32 cellular contexts compared by ENCODE assay signal in genomic region chr2:114940785-114941458, GRCh38.
"Had no signal": no experiment of that assay in that cellular context is flagged by ENCODE, and none has a peak within 500 bp of the region (broad histone marks: within the 10 kb centered on the region; RNA-seq: fewer than 3 reads in every experiment).

No MANE protein-coding gene starts in this region.

- FAIRE-seq: urothelium cell line had no signal

- H3K4me3 Mint-ChIP-seq: activated CD4-positive, alpha-beta memory T cell treated with anti-CD3 and anti-CD28 coated beads, Interleukin-2, amount 10 ng/mL, durations not matched to agents 7 days and 5 days; activated CD4-positive, alpha-beta T cell treated with anti-CD3 and anti-CD28 coated beads, Interleukin-2, amount 10 ng/mL, durations not matched to agents 24 days and 14 days; activated naive CD4-positive, alpha-beta T cell treated with anti-CD3 and anti-CD28 coated beads, Interleukin-2, amount 10 ng/mL, durations not matched to agents 7 days and 5 days; activated naive CD8-positive, alpha-beta T cell treated with anti-CD3 and anti-CD28 coated beads, Interleukin-2, amount 10 ng/mL, durations not matched to agents 7 days and 5 days; activated T-cell treated with anti-CD3 and anti-CD28 coated beads, Interleukin-2, amount 50 U/mL, for 24 hours; brain; effector memory CD8-positive, alpha-beta T cell; natural killer cell treated with Interleukin-12 subunit alpha and Interleukin-12 subunit beta and Interleukin-15 and Interleukin-18, amount 100 ng/mL, for 72 hours; T-helper 1 cell treated with Interleukin-12 subunit alpha and Interleukin-12 subunit beta and Interleukin-4 antibody, amounts not matched to agents 30 μg/mL and 1 μg/mL, for 36 hours had no signal

- H3K9me3 Mint-ChIP-seq: activated CD4-positive, alpha-beta memory T cell treated with anti-CD3 and anti-CD28 coated beads, Interleukin-2, amount 10 ng/mL, durations not matched to agents 7 days and 5 days; activated CD4-positive, alpha-beta T cell treated with anti-CD3 and anti-CD28 coated beads, Interleukin-2, amount 10 ng/mL, durations not matched to agents 24 days and 14 days; activated naive CD8-positive, alpha-beta T cell treated with anti-CD3 and anti-CD28 coated beads, Interleukin-2, amount 10 ng/mL, durations not matched to agents 7 days and 5 days; T-helper 1 cell treated with Interleukin-12 subunit alpha and Interleukin-12 subunit beta and Interleukin-4 antibody, amounts not matched to agents 30 μg/mL and 1 μg/mL, for 36 hours had no signal

- H3K27me3 Mint-ChIP-seq: activated CD4-positive, alpha-beta memory T cell treated with anti-CD3 and anti-CD28 coated beads, Interleukin-2, amount 10 ng/mL, durations not matched to agents 7 days and 5 days; activated CD4-positive, alpha-beta T cell treated with anti-CD3 and anti-CD28 coated beads, Interleukin-2, amount 10 ng/mL, durations not matched to agents 24 days and 14 days; activated naive CD4-positive, alpha-beta T cell treated with anti-CD3 and anti-CD28 coated beads, Interleukin-2, amount 10 ng/mL, durations not matched to agents 7 days and 5 days; activated naive CD8-positive, alpha-beta T cell treated with anti-CD3 and anti-CD28 coated beads, Interleukin-2, amount 10 ng/mL, durations not matched to agents 7 days and 5 days; activated T-cell treated with anti-CD3 and anti-CD28 coated beads, Interleukin-2, amount 50 U/mL, for 24 hours; brain; effector memory CD8-positive, alpha-beta T cell; natural killer cell treated with Interleukin-12 subunit alpha and Interleukin-12 subunit beta and Interleukin-15 and Interleukin-18, amount 100 ng/mL, for 72 hours had no signal

- H3K4me1 Mint-ChIP-seq: activated CD4-positive, alpha-beta memory T cell treated with anti-CD3 and anti-CD28 coated beads, Interleukin-2, amount 10 ng/mL, durations not matched to agents 7 days and 5 days; activated CD4-positive, alpha-beta T cell treated with anti-CD3 and anti-CD28 coated beads, Interleukin-2, amount 10 ng/mL, durations not matched to agents 24 days and 14 days; activated naive CD4-positive, alpha-beta T cell treated with anti-CD3 and anti-CD28 coated beads, Interleukin-2, amount 10 ng/mL, durations not matched to agents 7 days and 5 days; activated naive CD8-positive, alpha-beta T cell treated with anti-CD3 and anti-CD28 coated beads, Interleukin-2, amount 10 ng/mL, durations not matched to agents 7 days and 5 days had no signal

- H3K36me3 Mint-ChIP-seq: activated naive CD4-positive, alpha-beta T cell treated with anti-CD3 and anti-CD28 coated beads, Interleukin-2, amount 10 ng/mL, durations not matched to agents 7 days and 5 days; activated naive CD8-positive, alpha-beta T cell treated with anti-CD3 and anti-CD28 coated beads, Interleukin-2, amount 10 ng/mL, durations not matched to agents 7 days and 5 days; brain; natural killer cell treated with Interleukin-12 subunit alpha and Interleukin-12 subunit beta and Interleukin-15 and Interleukin-18, amount 100 ng/mL, for 72 hours had no signal

- ATAC-seq: effector memory CD8-positive, alpha-beta T cell; heart right ventricle; left lung; lower lobe of right lung; mucosa of descending colon; natural killer cell treated with Interleukin-12 subunit alpha and Interleukin-12 subunit beta and Interleukin-15 and Interleukin-18, amount 100 ng/mL, for 72 hours; psoas muscle; right cardiac atrium had no signal

- H3K27ac ChIP-seq: ascending aorta, cardiac muscle cell, heart right ventricle, left lung, lower lobe of right lung, ovary, psoas muscle, spleen, testis, transverse colon had no signal

- DNase-seq: activated CD4-positive, alpha-beta memory T cell treated with anti-CD3 and anti-CD28 coated beads, Interleukin-2, amount 10 ng/mL, durations not matched to agents 7 days and 5 days; activated CD4-positive, alpha-beta T cell treated with anti-CD3 and anti-CD28 coated beads, Interleukin-2, amount 10 ng/mL, durations not matched to agents 24 days and 14 days; activated CD4-positive, CD25-positive, alpha-beta regulatory T cell treated with anti-CD3 and anti-CD28 coated beads, Interleukin-2, amount 50 U/mL, for 72 hours; activated CD8-positive, alpha-beta memory T cell treated with anti-CD3 and anti-CD28 coated beads, Interleukin-2, amount 50 U/mL, for 48 hours; activated gamma-delta T cell; activated naive CD4-positive, alpha-beta T cell treated with anti-CD3 and anti-CD28 coated beads, Interleukin-2, amount 10 ng/mL, durations not matched to agents 7 days and 5 days; activated naive CD8-positive, alpha-beta T cell treated with anti-CD3 and anti-CD28 coated beads, Interleukin-2, amount 10 ng/mL, durations not matched to agents 7 days and 5 days; activated T-cell treated with anti-CD3 and anti-CD28 coated beads, Interleukin-2, amount 50 U/mL, for 24 hours; cortex of kidney; effector memory CD8-positive, alpha-beta T cell; erythroblast; heart right ventricle; kidney glomerular epithelial cell; left lung; lower lobe of right lung; mesendoderm; mucosa of descending colon; ovary; psoas muscle; right cardiac atrium; spleen; stimulated activated naive CD4-positive, alpha-beta T cell; SW 1271; T1000; testis; transverse colon had no signal

- H3K27ac Mint-ChIP-seq: activated CD4-positive, alpha-beta memory T cell treated with anti-CD3 and anti-CD28 coated beads, Interleukin-2, amount 10 ng/mL, durations not matched to agents 7 days and 5 days; activated CD4-positive, alpha-beta T cell treated with anti-CD3 and anti-CD28 coated beads, Interleukin-2, amount 10 ng/mL, durations not matched to agents 24 days and 14 days; activated naive CD4-positive, alpha-beta T cell treated with anti-CD3 and anti-CD28 coated beads, Interleukin-2, amount 10 ng/mL, durations not matched to agents 7 days and 5 days; activated naive CD8-positive, alpha-beta T cell treated with anti-CD3 and anti-CD28 coated beads, Interleukin-2, amount 10 ng/mL, durations not matched to agents 7 days and 5 days; activated T-cell treated with anti-CD3 and anti-CD28 coated beads, Interleukin-2, amount 50 U/mL, for 24 hours; brain; effector memory CD8-positive, alpha-beta T cell; natural killer cell treated with Interleukin-12 subunit alpha and Interleukin-12 subunit beta and Interleukin-15 and Interleukin-18, amount 100 ng/mL, for 72 hours; T-helper 1 cell treated with Interleukin-12 subunit alpha and Interleukin-12 subunit beta and Interleukin-4 antibody, amounts not matched to agents 30 μg/mL and 1 μg/mL, for 36 hours had no signal
